Comparison of ENCODE assay signal across 1 cellular context in the genomic region with DNA sequence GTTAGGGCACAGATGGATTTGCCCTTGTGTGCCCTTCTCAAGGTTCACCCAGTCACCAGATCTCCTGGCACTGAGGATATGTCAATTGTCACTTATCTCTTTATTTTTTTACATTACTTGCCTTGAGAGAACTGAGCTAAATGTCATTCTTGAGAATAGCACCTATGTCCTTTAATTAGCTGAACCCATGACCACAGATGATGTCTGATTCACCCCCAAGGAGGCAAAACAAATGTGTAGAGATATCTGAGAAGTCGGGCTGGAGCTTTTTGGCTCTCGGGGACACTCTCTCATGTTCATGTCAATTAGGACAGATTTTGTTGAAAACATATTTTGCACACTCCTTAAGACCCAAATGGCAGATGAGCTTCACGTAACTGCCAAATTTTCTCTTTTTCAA.
A peak's percentile ranks its signal among the peaks of the same experiment; 100 is the strongest.
TF ChIP-seq lines count a peak whose summit lies in the region.

No MANE protein-coding gene starts in this region.

TF ChIP-seq in GM12878, 131 proteins besides CTCF, POLR2A, EP300 and RAD21 (continued from another document and continues in another):
- TF ChIP-seq TAF1 (IDR thresholded peaks at IDR 0.05; ENCODE audit: borderline replicate concordance, low read depth, low read length) (no peak), NFXL1 (IDR thresholded peaks at IDR 0.05; ENCODE audit: borderline replicate concordance) (no peak), IRF4 (IDR thresholded peaks at IDR 0.05; ENCODE audit: low read depth, low read length) (no peak), IKZF1 (conservative IDR thresholded peaks at IDR 0.05) (no peak), ZNF622 (IDR thresholded peaks at IDR 0.05) (no peak), CHD2 (IDR thresholded peaks at IDR 0.05; ENCODE audit: borderline replicate concordance, low read depth, low read length) (peak; percentile 34; the same call in 1 of the 2 replicates), SIN3A (IDR thresholded peaks at IDR 0.05; ENCODE audit: low read depth, low read length) (no peak), SMC3 (IDR thresholded peaks at IDR 0.05; ENCODE audit: borderline replicate concordance, low read length) (no peak), ZNF217 (IDR thresholded peaks at IDR 0.05) (no peak), MEF2A (IDR thresholded peaks at IDR 0.05; ENCODE audit: insufficient read depth, low read depth, low read length) (no peak), POLR2AphosphoS5 (IDR thresholded peaks at IDR 0.05; ENCODE audit: low read length) (no peak), KAT2A (conservative IDR thresholded peaks at IDR 0.05; ENCODE audit: control insufficient read depth, low read depth, low read length) (no peak), PAX8 (IDR thresholded peaks at IDR 0.05) (no peak), FOXM1 (IDR thresholded peaks at IDR 0.05; ENCODE audit: low read depth, low read length) (no peak), EED (IDR thresholded peaks at IDR 0.05; ENCODE audit: low read depth) (no peak), MTA2 (IDR thresholded peaks at IDR 0.05; ENCODE audit: low read depth) (peak; percentile 85), MTA3 (IDR thresholded peaks at IDR 0.05; ENCODE audit: borderline replicate concordance, low read length) (no peak), MEF2B (IDR thresholded peaks at IDR 0.05; ENCODE audit: partially characterized antibody, poor library complexity, severe bottlenecking) (peak; percentile 28), NFYA (IDR thresholded peaks at IDR 0.05; ENCODE audit: borderline replicate concordance, low read depth, low read length) (no peak), SUPT20H (IDR thresholded peaks at IDR 0.05; ENCODE audit: borderline replicate concordance, control insufficient read depth, low read depth, low read length) (no peak), SMAD1 (IDR thresholded peaks at IDR 0.05; ENCODE audit: low read depth, partially characterized antibody) (peak; percentile 10), YY1 (IDR thresholded peaks at IDR 0.05; ENCODE audit: low read depth, low read length) (no peak), MXI1 (IDR thresholded peaks at IDR 0.05; ENCODE audit: low read depth, low read length) (no peak), DPF2 (IDR thresholded peaks at IDR 0.05) (0 out of 2 replicates have a peak, but pooled peaks have one; percentile 1), TCF7 (IDR thresholded peaks at IDR 0.05; ENCODE audit: borderline replicate concordance) (no peak), ZNF207 (IDR thresholded peaks at IDR 0.05; ENCODE audit: borderline replicate concordance) (no peak)
- TF ChIP-seq, protein P1, sequence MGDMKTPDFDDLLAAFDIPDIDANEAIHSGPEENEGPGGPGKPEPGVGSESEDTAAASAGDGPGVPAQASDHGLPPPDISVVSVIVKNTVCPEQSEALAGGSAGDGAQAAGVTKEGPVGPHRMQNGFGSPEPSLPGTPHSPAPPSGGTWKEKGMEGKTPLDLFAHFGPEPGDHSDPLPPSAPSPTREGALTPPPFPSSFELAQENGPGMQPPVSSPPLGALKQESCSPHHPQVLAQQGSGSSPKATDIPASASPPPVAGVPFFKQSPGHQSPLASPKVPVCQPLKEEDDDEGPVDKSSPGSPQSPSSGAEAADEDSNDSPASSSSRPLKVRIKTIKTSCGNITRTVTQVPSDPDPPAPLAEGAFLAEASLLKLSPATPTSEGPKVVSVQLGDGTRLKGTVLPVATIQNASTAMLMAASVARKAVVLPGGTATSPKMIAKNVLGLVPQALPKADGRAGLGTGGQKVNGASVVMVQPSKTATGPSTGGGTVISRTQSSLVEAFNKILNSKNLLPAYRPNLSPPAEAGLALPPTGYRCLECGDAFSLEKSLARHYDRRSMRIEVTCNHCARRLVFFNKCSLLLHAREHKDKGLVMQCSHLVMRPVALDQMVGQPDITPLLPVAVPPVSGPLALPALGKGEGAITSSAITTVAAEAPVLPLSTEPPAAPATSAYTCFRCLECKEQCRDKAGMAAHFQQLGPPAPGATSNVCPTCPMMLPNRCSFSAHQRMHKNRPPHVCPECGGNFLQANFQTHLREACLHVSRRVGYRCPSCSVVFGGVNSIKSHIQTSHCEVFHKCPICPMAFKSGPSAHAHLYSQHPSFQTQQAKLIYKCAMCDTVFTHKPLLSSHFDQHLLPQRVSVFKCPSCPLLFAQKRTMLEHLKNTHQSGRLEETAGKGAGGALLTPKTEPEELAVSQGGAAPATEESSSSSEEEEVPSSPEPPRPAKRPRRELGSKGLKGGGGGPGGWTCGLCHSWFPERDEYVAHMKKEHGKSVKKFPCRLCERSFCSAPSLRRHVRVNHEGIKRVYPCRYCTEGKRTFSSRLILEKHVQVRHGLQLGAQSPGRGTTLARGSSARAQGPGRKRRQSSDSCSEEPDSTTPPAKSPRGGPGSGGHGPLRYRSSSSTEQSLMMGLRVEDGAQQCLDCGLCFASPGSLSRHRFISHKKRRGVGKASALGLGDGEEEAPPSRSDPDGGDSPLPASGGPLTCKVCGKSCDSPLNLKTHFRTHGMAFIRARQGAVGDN (IDR thresholded peaks at IDR 0.05): peak; percentile 55; the same call in 1 of the 2 replicates
- TF ChIP-seq, protein P2, sequence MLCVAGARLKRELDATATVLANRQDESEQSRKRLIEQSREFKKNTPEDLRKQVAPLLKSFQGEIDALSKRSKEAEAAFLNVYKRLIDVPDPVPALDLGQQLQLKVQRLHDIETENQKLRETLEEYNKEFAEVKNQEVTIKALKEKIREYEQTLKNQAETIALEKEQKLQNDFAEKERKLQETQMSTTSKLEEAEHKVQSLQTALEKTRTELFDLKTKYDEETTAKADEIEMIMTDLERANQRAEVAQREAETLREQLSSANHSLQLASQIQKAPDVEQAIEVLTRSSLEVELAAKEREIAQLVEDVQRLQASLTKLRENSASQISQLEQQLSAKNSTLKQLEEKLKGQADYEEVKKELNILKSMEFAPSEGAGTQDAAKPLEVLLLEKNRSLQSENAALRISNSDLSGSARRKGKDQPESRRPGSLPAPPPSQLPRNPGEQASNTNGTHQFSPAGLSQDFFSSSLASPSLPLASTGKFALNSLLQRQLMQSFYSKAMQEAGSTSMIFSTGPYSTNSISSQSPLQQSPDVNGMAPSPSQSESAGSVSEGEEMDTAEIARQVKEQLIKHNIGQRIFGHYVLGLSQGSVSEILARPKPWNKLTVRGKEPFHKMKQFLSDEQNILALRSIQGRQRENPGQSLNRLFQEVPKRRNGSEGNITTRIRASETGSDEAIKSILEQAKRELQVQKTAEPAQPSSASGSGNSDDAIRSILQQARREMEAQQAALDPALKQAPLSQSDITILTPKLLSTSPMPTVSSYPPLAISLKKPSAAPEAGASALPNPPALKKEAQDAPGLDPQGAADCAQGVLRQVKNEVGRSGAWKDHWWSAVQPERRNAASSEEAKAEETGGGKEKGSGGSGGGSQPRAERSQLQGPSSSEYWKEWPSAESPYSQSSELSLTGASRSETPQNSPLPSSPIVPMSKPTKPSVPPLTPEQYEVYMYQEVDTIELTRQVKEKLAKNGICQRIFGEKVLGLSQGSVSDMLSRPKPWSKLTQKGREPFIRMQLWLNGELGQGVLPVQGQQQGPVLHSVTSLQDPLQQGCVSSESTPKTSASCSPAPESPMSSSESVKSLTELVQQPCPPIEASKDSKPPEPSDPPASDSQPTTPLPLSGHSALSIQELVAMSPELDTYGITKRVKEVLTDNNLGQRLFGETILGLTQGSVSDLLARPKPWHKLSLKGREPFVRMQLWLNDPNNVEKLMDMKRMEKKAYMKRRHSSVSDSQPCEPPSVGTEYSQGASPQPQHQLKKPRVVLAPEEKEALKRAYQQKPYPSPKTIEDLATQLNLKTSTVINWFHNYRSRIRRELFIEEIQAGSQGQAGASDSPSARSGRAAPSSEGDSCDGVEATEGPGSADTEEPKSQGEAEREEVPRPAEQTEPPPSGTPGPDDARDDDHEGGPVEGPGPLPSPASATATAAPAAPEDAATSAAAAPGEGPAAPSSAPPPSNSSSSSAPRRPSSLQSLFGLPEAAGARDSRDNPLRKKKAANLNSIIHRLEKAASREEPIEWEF (IDR thresholded peaks at IDR 0.05; ENCODE audit: insufficient replicate concordance, low read depth, low read length): no peak
- TF ChIP-seq, protein P3, sequence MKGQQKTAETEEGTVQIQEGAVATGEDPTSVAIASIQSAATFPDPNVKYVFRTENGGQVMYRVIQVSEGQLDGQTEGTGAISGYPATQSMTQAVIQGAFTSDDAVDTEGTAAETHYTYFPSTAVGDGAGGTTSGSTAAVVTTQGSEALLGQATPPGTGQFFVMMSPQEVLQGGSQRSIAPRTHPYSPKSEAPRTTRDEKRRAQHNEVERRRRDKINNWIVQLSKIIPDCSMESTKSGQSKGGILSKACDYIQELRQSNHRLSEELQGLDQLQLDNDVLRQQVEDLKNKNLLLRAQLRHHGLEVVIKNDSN (IDR thresholded peaks at IDR 0.05; ENCODE audit: borderline replicate concordance, extremely low read length, insufficient read depth, low read depth, low read length): no peak
- TF ChIP-seq, protein P4, sequence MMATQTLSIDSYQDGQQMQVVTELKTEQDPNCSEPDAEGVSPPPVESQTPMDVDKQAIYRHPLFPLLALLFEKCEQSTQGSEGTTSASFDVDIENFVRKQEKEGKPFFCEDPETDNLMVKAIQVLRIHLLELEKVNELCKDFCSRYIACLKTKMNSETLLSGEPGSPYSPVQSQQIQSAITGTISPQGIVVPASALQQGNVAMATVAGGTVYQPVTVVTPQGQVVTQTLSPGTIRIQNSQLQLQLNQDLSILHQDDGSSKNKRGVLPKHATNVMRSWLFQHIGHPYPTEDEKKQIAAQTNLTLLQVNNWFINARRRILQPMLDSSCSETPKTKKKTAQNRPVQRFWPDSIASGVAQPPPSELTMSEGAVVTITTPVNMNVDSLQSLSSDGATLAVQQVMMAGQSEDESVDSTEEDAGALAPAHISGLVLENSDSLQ (IDR thresholded peaks at IDR 0.05): peak; percentile 38; the same call in 1 of the 2 replicates
- TF ChIP-seq, protein P5, sequence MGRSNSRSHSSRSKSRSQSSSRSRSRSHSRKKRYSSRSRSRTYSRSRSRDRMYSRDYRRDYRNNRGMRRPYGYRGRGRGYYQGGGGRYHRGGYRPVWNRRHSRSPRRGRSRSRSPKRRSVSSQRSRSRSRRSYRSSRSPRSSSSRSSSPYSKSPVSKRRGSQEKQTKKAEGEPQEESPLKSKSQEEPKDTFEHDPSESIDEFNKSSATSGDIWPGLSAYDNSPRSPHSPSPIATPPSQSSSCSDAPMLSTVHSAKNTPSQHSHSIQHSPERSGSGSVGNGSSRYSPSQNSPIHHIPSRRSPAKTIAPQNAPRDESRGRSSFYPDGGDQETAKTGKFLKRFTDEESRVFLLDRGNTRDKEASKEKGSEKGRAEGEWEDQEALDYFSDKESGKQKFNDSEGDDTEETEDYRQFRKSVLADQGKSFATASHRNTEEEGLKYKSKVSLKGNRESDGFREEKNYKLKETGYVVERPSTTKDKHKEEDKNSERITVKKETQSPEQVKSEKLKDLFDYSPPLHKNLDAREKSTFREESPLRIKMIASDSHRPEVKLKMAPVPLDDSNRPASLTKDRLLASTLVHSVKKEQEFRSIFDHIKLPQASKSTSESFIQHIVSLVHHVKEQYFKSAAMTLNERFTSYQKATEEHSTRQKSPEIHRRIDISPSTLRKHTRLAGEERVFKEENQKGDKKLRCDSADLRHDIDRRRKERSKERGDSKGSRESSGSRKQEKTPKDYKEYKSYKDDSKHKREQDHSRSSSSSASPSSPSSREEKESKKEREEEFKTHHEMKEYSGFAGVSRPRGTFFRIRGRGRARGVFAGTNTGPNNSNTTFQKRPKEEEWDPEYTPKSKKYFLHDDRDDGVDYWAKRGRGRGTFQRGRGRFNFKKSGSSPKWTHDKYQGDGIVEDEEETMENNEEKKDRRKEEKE (IDR thresholded peaks at IDR 0.05): no peak
- TF ChIP-seq, protein P6, sequence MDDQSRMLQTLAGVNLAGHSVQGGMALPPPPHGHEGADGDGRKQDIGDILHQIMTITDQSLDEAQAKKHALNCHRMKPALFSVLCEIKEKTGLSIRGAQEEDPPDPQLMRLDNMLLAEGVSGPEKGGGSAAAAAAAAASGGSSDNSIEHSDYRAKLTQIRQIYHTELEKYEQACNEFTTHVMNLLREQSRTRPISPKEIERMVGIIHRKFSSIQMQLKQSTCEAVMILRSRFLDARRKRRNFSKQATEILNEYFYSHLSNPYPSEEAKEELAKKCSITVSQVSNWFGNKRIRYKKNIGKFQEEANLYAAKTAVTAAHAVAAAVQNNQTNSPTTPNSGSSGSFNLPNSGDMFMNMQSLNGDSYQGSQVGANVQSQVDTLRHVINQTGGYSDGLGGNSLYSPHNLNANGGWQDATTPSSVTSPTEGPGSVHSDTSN (IDR thresholded peaks at IDR 0.05; ENCODE audit: insufficient replicate concordance, low read depth, low read length): no peak
- TF ChIP-seq, protein P7, sequence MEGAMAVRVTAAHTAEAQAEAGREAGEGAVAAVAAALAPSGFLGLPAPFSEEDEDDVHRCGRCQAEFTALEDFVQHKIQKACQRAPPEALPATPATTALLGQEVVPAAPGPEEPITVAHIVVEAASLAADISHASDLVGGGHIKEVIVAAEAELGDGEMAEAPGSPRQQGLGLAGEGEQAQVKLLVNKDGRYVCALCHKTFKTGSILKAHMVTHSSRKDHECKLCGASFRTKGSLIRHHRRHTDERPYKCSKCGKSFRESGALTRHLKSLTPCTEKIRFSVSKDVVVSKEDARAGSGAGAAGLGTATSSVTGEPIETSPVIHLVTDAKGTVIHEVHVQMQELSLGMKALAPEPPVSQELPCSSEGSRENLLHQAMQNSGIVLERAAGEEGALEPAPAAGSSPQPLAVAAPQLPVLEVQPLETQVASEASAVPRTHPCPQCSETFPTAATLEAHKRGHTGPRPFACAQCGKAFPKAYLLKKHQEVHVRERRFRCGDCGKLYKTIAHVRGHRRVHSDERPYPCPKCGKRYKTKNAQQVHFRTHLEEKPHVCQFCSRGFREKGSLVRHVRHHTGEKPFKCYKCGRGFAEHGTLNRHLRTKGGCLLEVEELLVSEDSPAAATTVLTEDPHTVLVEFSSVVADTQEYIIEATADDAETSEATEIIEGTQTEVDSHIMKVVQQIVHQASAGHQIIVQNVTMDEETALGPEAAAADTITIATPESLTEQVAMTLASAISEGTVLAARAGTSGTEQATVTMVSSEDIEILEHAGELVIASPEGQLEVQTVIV (IDR thresholded peaks at IDR 0.05; ENCODE audit: borderline replicate concordance, partially characterized antibody): no peak
- TF ChIP-seq, protein P8, sequence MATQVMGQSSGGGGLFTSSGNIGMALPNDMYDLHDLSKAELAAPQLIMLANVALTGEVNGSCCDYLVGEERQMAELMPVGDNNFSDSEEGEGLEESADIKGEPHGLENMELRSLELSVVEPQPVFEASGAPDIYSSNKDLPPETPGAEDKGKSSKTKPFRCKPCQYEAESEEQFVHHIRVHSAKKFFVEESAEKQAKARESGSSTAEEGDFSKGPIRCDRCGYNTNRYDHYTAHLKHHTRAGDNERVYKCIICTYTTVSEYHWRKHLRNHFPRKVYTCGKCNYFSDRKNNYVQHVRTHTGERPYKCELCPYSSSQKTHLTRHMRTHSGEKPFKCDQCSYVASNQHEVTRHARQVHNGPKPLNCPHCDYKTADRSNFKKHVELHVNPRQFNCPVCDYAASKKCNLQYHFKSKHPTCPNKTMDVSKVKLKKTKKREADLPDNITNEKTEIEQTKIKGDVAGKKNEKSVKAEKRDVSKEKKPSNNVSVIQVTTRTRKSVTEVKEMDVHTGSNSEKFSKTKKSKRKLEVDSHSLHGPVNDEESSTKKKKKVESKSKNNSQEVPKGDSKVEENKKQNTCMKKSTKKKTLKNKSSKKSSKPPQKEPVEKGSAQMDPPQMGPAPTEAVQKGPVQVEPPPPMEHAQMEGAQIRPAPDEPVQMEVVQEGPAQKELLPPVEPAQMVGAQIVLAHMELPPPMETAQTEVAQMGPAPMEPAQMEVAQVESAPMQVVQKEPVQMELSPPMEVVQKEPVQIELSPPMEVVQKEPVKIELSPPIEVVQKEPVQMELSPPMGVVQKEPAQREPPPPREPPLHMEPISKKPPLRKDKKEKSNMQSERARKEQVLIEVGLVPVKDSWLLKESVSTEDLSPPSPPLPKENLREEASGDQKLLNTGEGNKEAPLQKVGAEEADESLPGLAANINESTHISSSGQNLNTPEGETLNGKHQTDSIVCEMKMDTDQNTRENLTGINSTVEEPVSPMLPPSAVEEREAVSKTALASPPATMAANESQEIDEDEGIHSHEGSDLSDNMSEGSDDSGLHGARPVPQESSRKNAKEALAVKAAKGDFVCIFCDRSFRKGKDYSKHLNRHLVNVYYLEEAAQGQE (IDR thresholded peaks at IDR 0.05; ENCODE audit: low read depth, low read length): no peak
